Comparison of ENCODE assay signal across 1 cellular context in genomic region chr5:170597876-170598275, GRCh38.
TF ChIP-seq lines count a peak whose summit lies in the region.

No MANE protein-coding gene starts in this region.

TF ChIP-seq in SK-N-SH treated with all-trans-retinoic acid at 6 μM for 48 hours, 23 proteins besides CTCF, POLR2A, EP300 and RAD21 (continued from another document):
- TF ChIP-seq POU6F1 (CRISPR knock-in tag; IDR thresholded peaks at IDR 0.05; ENCODE audit: borderline replicate concordance, low read depth) = no peak
- no peak for TF ChIP-seq PATZ1 (CRISPR knock-in tag; IDR thresholded peaks at IDR 0.05; ENCODE audit: borderline replicate concordance)
